In genomic region chr5:127096328-127096993, GRCh38 we compare ENCODE assay signal across 1 cellular context.
A peak's percentile ranks its signal among the peaks of the same experiment; 100 is the strongest.
TF ChIP-seq lines count a peak whose summit lies in the region.

No MANE protein-coding gene starts in this region.

TF ChIP-seq in GM23338, 12 proteins besides CTCF, POLR2A, EP300 and RAD21 (continued from another document):
- TF ChIP-seq, protein P1, sequence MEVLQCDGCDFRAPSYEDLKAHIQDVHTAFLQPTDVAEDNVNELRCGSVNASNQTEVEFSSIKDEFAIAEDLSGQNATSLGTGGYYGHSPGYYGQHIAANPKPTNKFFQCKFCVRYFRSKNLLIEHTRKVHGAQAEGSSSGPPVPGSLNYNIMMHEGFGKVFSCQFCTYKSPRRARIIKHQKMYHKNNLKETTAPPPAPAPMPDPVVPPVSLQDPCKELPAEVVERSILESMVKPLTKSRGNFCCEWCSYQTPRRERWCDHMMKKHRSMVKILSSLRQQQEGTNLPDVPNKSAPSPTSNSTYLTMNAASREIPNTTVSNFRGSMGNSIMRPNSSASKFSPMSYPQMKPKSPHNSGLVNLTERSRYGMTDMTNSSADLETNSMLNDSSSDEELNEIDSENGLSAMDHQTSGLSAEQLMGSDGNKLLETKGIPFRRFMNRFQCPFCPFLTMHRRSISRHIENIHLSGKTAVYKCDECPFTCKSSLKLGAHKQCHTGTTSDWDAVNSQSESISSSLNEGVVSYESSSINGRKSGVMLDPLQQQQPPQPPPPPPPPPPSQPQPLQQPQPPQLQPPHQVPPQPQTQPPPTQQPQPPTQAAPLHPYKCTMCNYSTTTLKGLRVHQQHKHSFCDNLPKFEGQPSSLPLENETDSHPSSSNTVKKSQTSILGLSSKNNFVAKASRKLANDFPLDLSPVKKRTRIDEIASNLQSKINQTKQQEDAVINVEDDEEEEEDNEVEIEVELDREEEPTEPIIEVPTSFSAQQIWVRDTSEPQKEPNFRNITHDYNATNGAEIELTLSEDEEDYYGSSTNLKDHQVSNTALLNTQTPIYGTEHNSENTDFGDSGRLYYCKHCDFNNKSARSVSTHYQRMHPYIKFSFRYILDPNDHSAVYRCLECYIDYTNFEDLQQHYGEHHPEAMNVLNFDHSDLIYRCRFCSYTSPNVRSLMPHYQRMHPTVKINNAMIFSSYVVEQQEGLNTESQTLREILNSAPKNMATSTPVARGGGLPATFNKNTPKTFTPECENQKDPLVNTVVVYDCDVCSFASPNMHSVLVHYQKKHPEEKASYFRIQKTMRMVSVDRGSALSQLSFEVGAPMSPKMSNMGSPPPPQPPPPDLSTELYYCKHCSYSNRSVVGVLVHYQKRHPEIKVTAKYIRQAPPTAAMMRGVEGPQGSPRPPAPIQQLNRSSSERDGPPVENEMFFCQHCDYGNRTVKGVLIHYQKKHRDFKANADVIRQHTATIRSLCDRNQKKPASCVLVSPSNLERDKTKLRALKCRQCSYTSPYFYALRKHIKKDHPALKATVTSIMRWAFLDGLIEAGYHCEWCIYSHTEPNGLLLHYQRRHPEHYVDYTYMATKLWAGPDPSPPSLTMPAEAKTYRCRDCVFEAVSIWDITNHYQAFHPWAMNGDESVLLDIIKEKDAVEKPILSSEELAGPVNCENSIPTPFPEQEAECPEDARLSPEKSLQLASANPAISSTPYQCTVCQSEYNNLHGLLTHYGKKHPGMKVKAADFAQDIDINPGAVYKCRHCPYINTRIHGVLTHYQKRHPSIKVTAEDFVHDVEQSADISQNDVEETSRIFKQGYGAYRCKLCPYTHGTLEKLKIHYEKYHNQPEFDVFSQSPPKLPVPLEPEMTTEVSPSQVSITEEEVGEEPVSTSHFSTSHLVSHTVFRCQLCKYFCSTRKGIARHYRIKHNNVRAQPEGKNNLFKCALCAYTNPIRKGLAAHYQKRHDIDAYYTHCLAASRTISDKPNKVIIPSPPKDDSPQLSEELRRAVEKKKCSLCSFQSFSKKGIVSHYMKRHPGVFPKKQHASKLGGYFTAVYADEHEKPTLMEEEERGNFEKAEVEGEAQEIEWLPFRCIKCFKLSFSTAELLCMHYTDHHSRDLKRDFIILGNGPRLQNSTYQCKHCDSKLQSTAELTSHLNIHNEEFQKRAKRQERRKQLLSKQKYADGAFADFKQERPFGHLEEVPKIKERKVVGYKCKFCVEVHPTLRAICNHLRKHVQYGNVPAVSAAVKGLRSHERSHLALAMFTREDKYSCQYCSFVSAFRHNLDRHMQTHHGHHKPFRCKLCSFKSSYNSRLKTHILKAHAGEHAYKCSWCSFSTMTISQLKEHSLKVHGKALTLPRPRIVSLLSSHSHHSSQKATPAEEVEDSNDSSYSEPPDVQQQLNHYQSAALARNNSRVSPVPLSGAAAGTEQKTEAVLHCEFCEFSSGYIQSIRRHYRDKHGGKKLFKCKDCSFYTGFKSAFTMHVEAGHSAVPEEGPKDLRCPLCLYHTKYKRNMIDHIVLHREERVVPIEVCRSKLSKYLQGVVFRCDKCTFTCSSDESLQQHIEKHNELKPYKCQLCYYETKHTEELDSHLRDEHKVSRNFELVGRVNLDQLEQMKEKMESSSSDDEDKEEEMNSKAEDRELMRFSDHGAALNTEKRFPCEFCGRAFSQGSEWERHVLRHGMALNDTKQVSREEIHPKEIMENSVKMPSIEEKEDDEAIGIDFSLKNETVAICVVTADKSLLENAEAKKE (CRISPR knock-in tag; IDR thresholded peaks at IDR 0.05), result peak; percentile 63; the same call in 1 of the 2 replicates
